ENCODE assay signal across 1 cellular context in genomic region chr3:57673158-57673557, GRCh38.
TF ChIP-seq lines count a peak whose summit lies in the region.

No MANE protein-coding gene starts in this region.

TF ChIP-seq in K562, 482 proteins besides CTCF, POLR2A, EP300 and RAD21:
- TF ChIP-seq SPI1 (IDR thresholded peaks at IDR 0.05; ENCODE audit: borderline replicate concordance, low read depth, low read length) (peak; percentile 48; the same call in 1 of the 2 replicates), ASH1L (IDR thresholded peaks at IDR 0.05; ENCODE audit: borderline replicate concordance, low read depth, partially characterized antibody) (no peak)
